In the genomic region with DNA sequence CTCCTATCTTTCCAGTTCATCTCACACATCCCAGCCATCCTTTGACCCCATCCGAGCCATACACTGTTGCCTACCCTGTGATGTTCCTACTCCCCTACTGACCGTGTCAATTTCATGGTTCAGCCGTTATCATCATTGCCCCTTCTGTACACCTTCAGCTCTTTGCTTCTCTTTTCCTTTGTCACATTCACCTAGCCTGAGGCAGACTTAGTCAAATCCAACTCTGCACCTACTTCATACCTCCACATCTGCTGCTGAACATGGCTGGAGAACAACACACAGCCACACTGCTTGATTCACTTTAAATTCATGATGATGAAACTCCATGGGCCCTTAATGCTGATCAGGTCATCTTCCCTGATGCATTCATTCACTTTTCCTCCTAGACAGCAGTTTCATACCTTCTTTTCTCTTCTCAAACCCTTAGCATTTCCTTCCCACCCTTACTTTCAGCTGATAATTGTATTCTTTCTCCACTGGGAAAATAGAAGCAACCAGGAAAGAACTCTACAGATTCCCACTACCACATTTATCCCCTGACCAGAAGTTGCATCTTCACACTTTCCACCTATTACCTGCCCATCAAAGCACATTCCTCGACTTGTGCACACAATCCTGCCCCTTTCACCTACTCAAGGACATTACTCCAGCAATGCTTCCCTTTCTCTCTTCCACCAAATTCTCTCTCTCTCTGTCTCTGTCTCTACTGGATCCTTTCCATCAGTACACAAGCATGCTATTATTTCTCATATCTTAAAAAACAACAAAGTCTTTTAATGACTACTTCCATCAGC, we compare ENCODE assay signal across 22 cellular contexts. TPM values are rescaled to one million over a fixed set of nuclear protein-coding genes. Genes with fewer than 3 reads are reported as not detected.
"Had no signal": no experiment of that assay in that cellular context is flagged by ENCODE, and none has a peak within 500 bp of the region (broad histone marks: within the 10 kb centered on the region; RNA-seq: fewer than 3 reads in every experiment).

No MANE protein-coding gene starts in this region.

- DNase-seq: activated CD4-positive, alpha-beta memory T cell treated with anti-CD3 and anti-CD28 coated beads, Interleukin-2, amount 10 ng/mL, durations not matched to agents 7 days and 5 days; activated CD4-positive, alpha-beta T cell treated with anti-CD3 and anti-CD28 coated beads for 4 hours; activated gamma-delta T cell; activated T-cell treated with anti-CD3 and anti-CD28 coated beads, Interleukin-2, amount 50 U/mL, for 48 hours; amniotic stem cell; foreskin fibroblast; glutamatergic neuron; hypothalamus; left ventricle myocardium superior; mesenchymal stem cell; natural killer cell; nucleus accumbens; stimulated activated CD4-positive, alpha-beta T cell treated with anti-CD3 and anti-CD28 coated beads, Interleukin-4, amount 100 ng/mL, for 4 hours; stimulated activated CD8-positive, alpha-beta memory T cell treated with anti-CD3 and anti-CD28 coated beads, Interleukin-4, amount 100 ng/mL, for 48 hours; stimulated activated naive CD4-positive, alpha-beta T cell treated with Interleukin-2 at 50 U/mL for 16 hours; substantia nigra; T-helper 2 cell had no signal

- H3K36me3 Mint-ChIP-seq: activated naive CD8-positive, alpha-beta T cell; natural killer cell; WTC11 had no signal

- H3K9me3 ChIP-seq: right atrium auricular region had no signal

- ATAC-seq: left ventricle myocardium superior, natural killer cell, WTC11 had no signal

- H3K36me3 ChIP-seq: right atrium auricular region had no signal

- H3K27ac ChIP-seq: right atrium auricular region had no signal

- H3K27me3 Mint-ChIP-seq: activated CD4-positive, alpha-beta memory T cell treated with anti-CD3 and anti-CD28 coated beads, Interleukin-2, amount 10 ng/mL, durations not matched to agents 7 days and 5 days; activated naive CD8-positive, alpha-beta T cell; progenitor cell of endocrine pancreas had no signal

- H3K4me3 Mint-ChIP-seq: activated CD4-positive, alpha-beta memory T cell treated with anti-CD3 and anti-CD28 coated beads, Interleukin-2, amount 10 ng/mL, durations not matched to agents 7 days and 5 days; activated naive CD8-positive, alpha-beta T cell; natural killer cell; WTC11 had no signal

- H3K27me3 ChIP-seq: right atrium auricular region had no signal

- H3K4me3 ChIP-seq: right atrium auricular region, skin epidermis had no signal

- H3K27ac Mint-ChIP-seq: activated CD4-positive, alpha-beta memory T cell treated with anti-CD3 and anti-CD28 coated beads, Interleukin-2, amount 10 ng/mL, durations not matched to agents 7 days and 5 days; activated naive CD8-positive, alpha-beta T cell; natural killer cell; progenitor cell of endocrine pancreas; WTC11 had no signal

- H3K9me3 Mint-ChIP-seq: activated CD4-positive, alpha-beta memory T cell treated with anti-CD3 and anti-CD28 coated beads, Interleukin-2, amount 10 ng/mL, durations not matched to agents 7 days and 5 days; natural killer cell; WTC11 had no signal

RNA-seq across cellular contexts. Expression of a gene that starts 59.6 kb away (rescaled TPM):
- total RNA-seq: activated CD4-positive, alpha-beta memory T cell treated with anti-CD3 and anti-CD28 coated beads, Interleukin-2, amount 10 ng/mL, durations not matched to agents 7 days and 5 days had no signal
